Comparison of ENCODE assay signal across 15 cellular contexts in the genomic region with DNA sequence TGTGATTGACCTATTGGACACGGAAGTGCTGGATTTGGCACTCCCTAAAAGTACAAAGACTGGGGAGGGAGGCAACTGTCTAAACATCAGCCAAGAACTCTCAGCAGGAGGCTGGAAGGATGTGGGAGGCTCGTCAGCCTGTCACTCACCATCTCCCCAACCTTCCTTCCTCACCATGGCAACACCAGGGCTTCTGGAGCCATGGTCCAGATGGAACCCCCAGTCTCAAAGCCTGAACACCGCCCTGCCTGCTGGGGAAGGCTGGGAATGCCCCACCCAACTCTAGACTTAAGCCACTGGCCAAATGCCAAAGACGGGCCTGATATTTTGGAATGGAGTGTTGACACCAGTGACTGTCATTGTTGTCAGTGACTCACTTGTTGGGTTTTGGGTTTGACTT. TPM values are rescaled to one million over a fixed set of nuclear protein-coding genes. Genes with fewer than 3 reads are reported as not detected.
DNase-seq lines count a peak whose midpoint lies in the region; ATAC-seq, FAIRE-seq and TF ChIP-seq lines count a peak whose summit lies in the region.
"Had no signal": no experiment of that assay in that cellular context is flagged by ENCODE, and none has a peak within 500 bp of the region (broad histone marks: within the 10 kb centered on the region; RNA-seq: fewer than 3 reads in every experiment).

No MANE protein-coding gene starts in this region.

- H3K4me1 Mint-ChIP-seq in natural killer cell: no peaks in the 10 kb centered on the region
- H3K4me1 Mint-ChIP-seq: activated CD4-positive, alpha-beta T cell treated with anti-CD3 and anti-CD28 coated beads, Interleukin-2, amount 10 ng/mL, durations not matched to agents 24 days and 14 days had no signal

- H3K79me2 ChIP-seq in HepG2 (ENCODE audit: insufficient read depth, low read length) (no peaks in the 10 kb centered on the region), GM12878 (ENCODE audit: control insufficient read depth, insufficient read depth, low read length) (no peaks in the 10 kb centered on the region)

- 54% methylated on average over 2 of the region's 4 CpGs for whole genome bisulfite sequencing in right lobe of liver (ENCODE audit: insufficient coverage, low coverage, low lambda C conversion rate, missing lambda C conversion rate)
- 38% methylated on average over 4 of the region's 4 CpGs for WGBS in HepG2 (ENCODE audit: low lambda C conversion rate)
- 47% methylated on average over 4 of the region's 4 CpGs for WGBS in GM12878 (ENCODE audit: insufficient coverage, insufficient replicate concordance, low lambda C conversion rate, missing lambda C conversion rate)

- DNase-seq in right lobe of liver (peak in 2 of 3 donors; percentile 14 to 36), HepG2 (ENCODE audit: low spot score) (no peak), GM12878 (ENCODE audit: low read depth, low spot score) (no peak), mesenteric fat pad (ENCODE audit: low spot score) (peak; percentile 53), cerebellar nuclear complex (lab: John Stamatoyannopoulos, UW) (no peak), COLO829 (ENCODE audit: low spot score) (no peak), natural killer cell (no peak), kidney tubule cell (ENCODE audit: low spot score) (no peak)
- DNase-seq: activated CD4-positive, alpha-beta T cell treated with anti-CD3 and anti-CD28 coated beads, Interleukin-2, amount 10 ng/mL, durations not matched to agents 24 days and 14 days; MV-4-11; SHP77 treated with DMSO at 0.1 percent for 48 hours had no signal

- H3K4me3 ChIP-seq in right lobe of liver (no peak overlapping the region), HepG2 (replicated peaks in 1 of 3; ENCODE audit: insufficient read depth in 1 of 3, low read depth in 2 of 3, low read length in 3 of 3) (no peak overlapping the region), GM12878 (no peak overlapping the region)
- H3K4me3 ChIP-seq: ascending aorta, pancreas, thoracic aorta had no signal

- intact Hi-C loops in right lobe of liver (cut with DNase I): no loop called here
- intact Hi-C loops in HepG2 (cut with micrococcal nuclease; ENCODE audit: unreplicated experiment): no loop called here
- intact Hi-C loops in GM12878 (cut with micrococcal nuclease; ENCODE audit: unreplicated experiment): no loop called here
- intact Hi-C loops in natural killer cell (cut with micrococcal nuclease): no loop called here

- H3K4me3 Mint-ChIP-seq in natural killer cell: no peak overlapping the region
- H3K4me3 Mint-ChIP-seq: activated CD4-positive, alpha-beta T cell treated with anti-CD3 and anti-CD28 coated beads, Interleukin-2, amount 10 ng/mL, durations not matched to agents 24 days and 14 days had no signal

- no peak overlapping the region for H2AFZ ChIP-seq in HepG2 (ENCODE audit: low read length)
- H2AFZ ChIP-seq in GM12878 (ENCODE audit: control insufficient read depth, low read depth, low read length): no peak overlapping the region

- POLR2A ChIA-PET in HepG2 (lab: Yijun Ruan, JAX) (no interaction called here), GM12878 (lab: Charles Lee) (no interaction called here)

- in situ Hi-C loops in HepG2 (cut with HindIII; ENCODE audit: extremely low pct_ligation_motif_present, low pct_unique_long_range_greater_than_20kb) (no loop called here), GM12878 (cut with MboI) (no loop called here)

- CTCF ChIA-PET in HepG2 (lab: Yijun Ruan, JAX; ENCODE audit: low intra/inter-chr PET ratio, low total read pairs) (no interaction called here), GM12878 (lab: Yijun Ruan, JAX) (no interaction called here)

- H3K9ac ChIP-seq in HepG2 (ENCODE audit: insufficient read depth, low read depth, low read length): no peak overlapping the region
- H3K9ac ChIP-seq in GM12878 (ENCODE audit: control insufficient read depth, insufficient read depth, low read length): no peak overlapping the region

- H3K36me3 Mint-ChIP-seq in natural killer cell: no peaks in the 10 kb centered on the region

- H3K36me3 ChIP-seq in right lobe of liver (no peaks in the 10 kb centered on the region), HepG2 (replicated peaks in 1 of 2; ENCODE audit: control insufficient read depth in 1 of 2, insufficient read depth in 2 of 2, low read length in 2 of 2) (no peaks in the 10 kb centered on the region), GM12878 (ENCODE audit: control insufficient read depth in 2 of 2, insufficient read depth in 2 of 2, low read length in 1 of 2) (no peaks in the 10 kb centered on the region)
- H3K36me3 ChIP-seq: ascending aorta, pancreas, thoracic aorta had no signal

- ATAC-seq in right lobe of liver (no peak), HepG2 (no peak), GM12878 (no peak), natural killer cell (no peak)
- ATAC-seq: pancreas had no signal

- H3K9me3 ChIP-seq in right lobe of liver (no peaks in the 10 kb centered on the region), HepG2 (ENCODE audit: low read length) (no peaks in the 10 kb centered on the region), GM12878 (replicated peaks; ENCODE audit: control insufficient read depth, insufficient read depth, low read length) (no peaks in the 10 kb centered on the region)
- H3K9me3 ChIP-seq: ascending aorta, pancreas, thoracic aorta had no signal

- SMC1A ChIA-PET in GM12878 (lab: Charles Lee; ENCODE audit: uncharacterized antibody, unreplicated experiment): no interaction called here

- H4K20me1 ChIP-seq in HepG2 (ENCODE audit: insufficient read depth, low read length) (no peaks in the 10 kb centered on the region), GM12878 (ENCODE audit: control insufficient read depth, insufficient read depth) (no peaks in the 10 kb centered on the region)

- TF ChIP-seq CTCF in right lobe of liver (IDR thresholded peaks at IDR 0.05) (no peak), HepG2 (CRISPR knock-in tag; IDR thresholded peaks at IDR 0.05) (no peak), GM12878 (IDR thresholded peaks at IDR 0.05 in 2 of 3, conservative IDR thresholded peaks at IDR 0.05 in 1 of 3; ENCODE audit: control insufficient read depth in 2 of 3, extremely low read depth in 1 of 3, insufficient read depth in 1 of 3, low read depth in 3 of 3, low read length in 3 of 3) (no peak), natural killer cell (IDR thresholded peaks at IDR 0.05) (no peak)

- H3K27me3 Mint-ChIP-seq in natural killer cell (ENCODE audit: low read depth in 2 of 2): peaks cover 2 to 3% of the 10 kb centered on the region in 2 donors

- no peaks in the 10 kb centered on the region for H3K9me3 Mint-ChIP-seq in natural killer cell
- H3K9me3 Mint-ChIP-seq: activated CD4-positive, alpha-beta T cell treated with anti-CD3 and anti-CD28 coated beads, Interleukin-2, amount 10 ng/mL, durations not matched to agents 24 days and 14 days had no signal

- BruUV-seq in HepG2 (replicated peaks; lab: Mats Ljungman, UMichigan) (no TSS peak), GM12878 (replicated peaks; lab: Mats Ljungman, UMichigan) (no TSS peak)

- TF ChIP-seq RAD21 in HepG2 (CRISPR knock-in tag; IDR thresholded peaks at IDR 0.05): no peak
- TF ChIP-seq RAD21 in GM12878 (IDR thresholded peaks at IDR 0.05; ENCODE audit: insufficient read depth, low read depth, low read length): no peak

- RAD21 ChIA-PET in GM12878 (lab: Charles Lee; ENCODE audit: unreplicated experiment): no interaction called here

- H3K27ac ChIP-seq in right lobe of liver (no peak overlapping the region), HepG2 (ENCODE audit: extremely low read length, insufficient read depth, low read length) (no peak overlapping the region), GM12878 (ENCODE audit: control insufficient read depth, insufficient read depth) (no peak overlapping the region)
- H3K27ac ChIP-seq: ascending aorta, pancreas, thoracic aorta had no signal

- TF ChIP-seq EP300 in HepG2 (IDR thresholded peaks at IDR 0.05; ENCODE audit: low read depth in 2 of 2, low read length in 2 of 2) (no peak), HepG2 (CRISPR knock-in tag; IDR thresholded peaks at IDR 0.05; ENCODE audit: borderline replicate concordance) (no peak), GM12878 (IDR thresholded peaks at IDR 0.05; ENCODE audit: borderline replicate concordance in 1 of 2, control insufficient read depth in 1 of 2, low read depth in 2 of 2, low read length in 2 of 2) (no peak)

- H3K4me1 ChIP-seq in right lobe of liver (no peaks in the 10 kb centered on the region), HepG2 (ENCODE audit: insufficient read depth, low read length) (no peaks in the 10 kb centered on the region), GM12878 (ENCODE audit: control insufficient read depth, insufficient read depth, low read length) (peaks cover 6% of the 10 kb centered on the region)
- H3K4me1 ChIP-seq: pancreas had no signal

- H3K4me2 ChIP-seq in HepG2 (ENCODE audit: low read depth, low read length) (no peak overlapping the region), GM12878 (ENCODE audit: control insufficient read depth, insufficient read depth) (no peak overlapping the region)

- no peaks in the 10 kb centered on the region for H3K27me3 ChIP-seq in right lobe of liver
- no peaks in the 10 kb centered on the region; a peak in 3 of 5 replicates for H3K27me3 ChIP-seq in HepG2 (ENCODE audit: control insufficient read depth in 1 of 2, insufficient read depth in 2 of 2, low read length in 2 of 2)
- no peaks in the 10 kb centered on the region; a peak in 1 of 4 replicates for H3K27me3 ChIP-seq in GM12878 (replicated peaks in 1 of 2; ENCODE audit: control insufficient read depth in 2 of 2, insufficient read depth in 2 of 2, low read length in 1 of 2)
- H3K27me3 ChIP-seq: ascending aorta, pancreas had no signal

- no peak for FAIRE-seq in HepG2 (lab: Jason Lieb, UNC)
- no peak for FAIRE-seq in GM12878 (lab: Jason Lieb, UNC)
- FAIRE-seq: pancreas had no signal

- no peak overlapping the region for H3K27ac Mint-ChIP-seq in natural killer cell
- H3K27ac Mint-ChIP-seq: activated CD4-positive, alpha-beta T cell treated with anti-CD3 and anti-CD28 coated beads, Interleukin-2, amount 10 ng/mL, durations not matched to agents 24 days and 14 days had no signal

- TF ChIP-seq POLR2A in right lobe of liver (IDR thresholded peaks at IDR 0.05) (no peak), HepG2 (IDR thresholded peaks at IDR 0.05; ENCODE audit: insufficient read depth in 1 of 2, low read depth in 2 of 2, low read length in 2 of 2) (no peak), GM12878 (IDR thresholded peaks at IDR 0.05; ENCODE audit: low read depth, low read length) (no peak)

RNA-seq across cellular contexts. Expression of a gene that starts 55.3 kb away (rescaled TPM):
- 1 to 10 TPM in 3 of 6 experiments, under 1 TPM in 3; 0.37 to 1.7 (median 0.94) TPM for total RNA-seq in right lobe of liver
- total RNA-seq in HepG2 (2016; rRNA removed; fragmentation: Illumina TruSeq; extraction: Trizol): 0.36 and 0.82 TPM in 2 replicates
- 0.10 and 0.18 TPM in 2 replicates for total RNA-seq in HepG2 (2016; cell fraction: cytosol; rRNA removed; fragmentation: Illumina TruSeq; extraction: Trizol; ENCODE audit: low read depth)
- total RNA-seq in HepG2 (2016; cell fraction: insoluble cytoplasmic fraction; rRNA removed; fragmentation: Illumina TruSeq; extraction: Trizol): 0.40 and 1.1 TPM in 2 replicates
- total RNA-seq in HepG2 (2016; cell fraction: membrane; rRNA removed; fragmentation: Illumina TruSeq; extraction: Trizol): 0.28 and 0.68 TPM in 2 replicates
- total RNA-seq in HepG2 (2016; cell fraction: nucleus; rRNA removed; fragmentation: Illumina TruSeq; extraction: Trizol): 1.3 and 1.6 TPM in 2 replicates
- 0.54 and 0.55 TPM in 2 replicates for polyA plus RNA-seq in HepG2 (2011; rRNA removed)
- 0.42 and 0.63 TPM in 2 replicates for polyA plus RNA-seq in HepG2 (2011; cell fraction: cytosol; rRNA removed)
- 0.72 and 0.73 TPM in 2 replicates for polyA plus RNA-seq in HepG2 (2011; cell fraction: nucleus; rRNA removed)
- 0.20 and 0.39 TPM in 2 replicates for polyA plus RNA-seq in HepG2 (2012)
- 0.09 and 0.34 TPM in 2 replicates for polyA plus RNA-seq in HepG2 (2016; cell fraction: cytosol; fragmentation: Illumina TruSeq; extraction: Trizol; ENCODE audit: low read depth)
- 0.35 and 0.51 TPM in 2 replicates for polyA plus RNA-seq in HepG2 (2016; cell fraction: insoluble cytoplasmic fraction; fragmentation: Illumina TruSeq; extraction: Trizol; ENCODE audit: low read depth)
- polyA plus RNA-seq in HepG2 (2016; cell fraction: membrane; fragmentation: Illumina TruSeq; extraction: Trizol; ENCODE audit: low read depth): 0.32 and 0.44 TPM in 2 replicates
- 2.8 and 3.3 TPM in 2 replicates for polyA plus RNA-seq in HepG2 (2016; cell fraction: nucleus; fragmentation: Illumina TruSeq; extraction: Trizol; ENCODE audit: insufficient read depth, low read depth)
- 0.90 TPM in 1 of 2 replicates, not detected in the other for polyA minus RNA-seq in HepG2 (2011; rRNA and poly(A)+ RNA removed; ENCODE audit: low replicate concordance)
- polyA minus RNA-seq in HepG2 (2011; cell fraction: cytosol; rRNA and poly(A)+ RNA removed): 0.30 and 0.44 TPM in 2 replicates
- 0.13 TPM in 1 of 2 replicates, not detected in the other for polyA minus RNA-seq in HepG2 (2011; cell fraction: nucleus; rRNA and poly(A)+ RNA removed)
- 0.24 and 0.63 TPM in 2 replicates for total RNA-seq in GM12878 (2013; cell fraction: nucleolus; rRNA removed)
- total RNA-seq in GM12878 (2014; rRNA removed): under 0.01 and 0.05 TPM in 2 replicates
- total RNA-seq in GM12878 (2014; rRNA removed; fragmentation: Illumina TruSeq; extraction: Trizol): 0.04 TPM in 1 of 2 replicates, not detected in the other
- total RNA-seq in GM12878 (2021): 0.03 TPM in 1 of 2 replicates, not detected in the other
- polyA plus RNA-seq in GM12878 (2011; ENCODE audit: low read depth): not detected
- polyA plus RNA-seq in GM12878 (2011; rRNA removed): 0.08 and 0.13 TPM in 2 replicates
- 0.13 and 0.15 TPM in 2 replicates for polyA plus RNA-seq in GM12878 (2011; cell fraction: cytosol; rRNA removed)
- polyA plus RNA-seq in GM12878 (2011; cell fraction: nucleus; rRNA removed): 0.39 and 0.48 TPM in 2 replicates
- 0.04 TPM in 2 replicates for polyA plus RNA-seq in GM12878 (2012)
- polyA plus RNA-seq in GM12878 (2014; fragmentation: Illumina TruSeq; extraction: Trizol): 0.03 TPM in 2 replicates
- under 1 TPM in 1 of 2 experiments, not detected in 1; 0.02 TPM for polyA plus RNA-seq in GM12878 (2014; fragmentation: Nextera tagmentation; extraction: Ambion mirVana)
- 0.01 and 0.05 TPM in 2 replicates for polyA plus RNA-seq in GM12878 (2014; rRNA removed)
- polyA plus RNA-seq in GM12878 (2016; fragmentation: Nextera tagmentation; extraction: Ambion mirVana): not detected
- 0.37 and 0.82 TPM in 2 replicates for polyA minus RNA-seq in GM12878 (2011; rRNA and poly(A)+ RNA removed)
- polyA minus RNA-seq in GM12878 (2011; cell fraction: cytosol; rRNA and poly(A)+ RNA removed): 0.21 and 0.27 TPM in 2 replicates
- 0.85 and 1.1 TPM in 2 replicates for polyA minus RNA-seq in GM12878 (2011; cell fraction: nucleus; rRNA and poly(A)+ RNA removed)
- 14.9 TPM for total RNA-seq in mesenteric fat pad
- total RNA-seq in natural killer cell: not detected
- total RNA-seq: activated CD4-positive, alpha-beta T cell treated with anti-CD3 and anti-CD28 coated beads, Interleukin-2, amount 10 ng/mL, durations not matched to agents 24 days and 14 days; HT-29 had no signal

Comparison
In these comparisons a context has a peak if more than half of its experiments do, and no peak if none do; other contexts are left out.
1. DNase-seq: peak in right lobe of liver (2 of 3) and mesenteric fat pad (single experiment); none in HepG2 (single experiment), GM12878 (single experiment), cerebellar nuclear complex (0 of 2), COLO829 (single experiment), natural killer cell (single experiment) and kidney tubule cell (single experiment).